ENCODE assay signal across 23 cellular contexts in genomic region chr5:39455645-39456044, GRCh38. TPM values are rescaled to one million over a fixed set of nuclear protein-coding genes. Genes with fewer than 3 reads are reported as not detected.
"Had no signal": no experiment of that assay in that cellular context is flagged by ENCODE, and none has a peak within 500 bp of the region (broad histone marks: within the 10 kb centered on the region; RNA-seq: fewer than 3 reads in every experiment).

No MANE protein-coding gene starts in this region.

- DNase-seq: activated CD4-positive, alpha-beta T cell treated with anti-CD3 and anti-CD28 coated beads for 1 hour; activated T-cell treated with anti-CD3 and anti-CD28 coated beads, Interleukin-2, amount 50 U/mL, for 1 hour; aorta; caudate nucleus; dorsolateral prefrontal cortex; effector memory CD8-positive, alpha-beta T cell; foreskin melanocyte; immature natural killer cell; left lung; midbrain; nucleus accumbens; small intestine; stimulated activated CD4-positive, alpha-beta T cell treated with anti-CD3 and anti-CD28 coated beads, Interleukin-2, amount 100 ng/mL, for 24 hours; transverse colon; uterus had no signal

- H3K27ac Mint-ChIP-seq: activated naive CD4-positive, alpha-beta T cell treated with anti-CD3 and anti-CD28 coated beads, Interleukin-2, amount 50 U/mL, for 72 hours; activated T-helper 17 cell treated with anti-CD3 and anti-CD28 coated beads, Interleukin-2, amount 50 U/mL, for 72 hours; brain; effector memory CD8-positive, alpha-beta T cell; immature natural killer cell; stimulated activated effector memory CD8-positive, alpha-beta T cell treated with anti-CD3 and anti-CD28 coated beads, Interleukin-12 subunit alpha, Interleukin-12 subunit beta, amount 100 ng/mL, for 72 hours had no signal

- ATAC-seq: activated naive CD4-positive, alpha-beta T cell treated with anti-CD3 and anti-CD28 coated beads, Interleukin-2, amount 50 U/mL, for 72 hours; activated T-helper 17 cell treated with anti-CD3 and anti-CD28 coated beads, Interleukin-2, amount 50 U/mL, for 72 hours; effector memory CD8-positive, alpha-beta T cell; esophagus mucosa; left lung; sciatic nerve; stimulated activated effector memory CD8-positive, alpha-beta T cell treated with anti-CD3 and anti-CD28 coated beads, Interleukin-12 subunit alpha, Interleukin-12 subunit beta, amount 100 ng/mL, for 72 hours had no signal

- H3K36me3 ChIP-seq: left lung, transverse colon, uterus had no signal

- H3K36me3 Mint-ChIP-seq: activated naive CD4-positive, alpha-beta T cell treated with anti-CD3 and anti-CD28 coated beads, Interleukin-2, amount 50 U/mL, for 72 hours; brain; stimulated activated effector memory CD8-positive, alpha-beta T cell treated with anti-CD3 and anti-CD28 coated beads, Interleukin-12 subunit alpha, Interleukin-12 subunit beta, amount 100 ng/mL, for 72 hours had no signal

- H3K9me3 ChIP-seq: left lung, transverse colon, uterus had no signal

- H3K27ac ChIP-seq: dorsolateral prefrontal cortex, hepatocyte, left lung, transverse colon, uterus had no signal

- H3K4me1 ChIP-seq: left lung, uterus had no signal

- H3K4me2 ChIP-seq: hepatocyte had no signal

- H3K4me3 Mint-ChIP-seq: activated T-helper 17 cell treated with anti-CD3 and anti-CD28 coated beads, Interleukin-2, amount 50 U/mL, for 72 hours; brain; effector memory CD8-positive, alpha-beta T cell; immature natural killer cell; stimulated activated effector memory CD8-positive, alpha-beta T cell treated with anti-CD3 and anti-CD28 coated beads, Interleukin-12 subunit alpha, Interleukin-12 subunit beta, amount 100 ng/mL, for 72 hours had no signal

- H3K4me3 ChIP-seq: dorsolateral prefrontal cortex, hepatocyte, left lung, transverse colon, uterus had no signal

- H3K27me3 ChIP-seq: hepatocyte, left lung, transverse colon, uterus had no signal

- H3K4me1 Mint-ChIP-seq: activated T-helper 17 cell treated with anti-CD3 and anti-CD28 coated beads, Interleukin-2, amount 50 U/mL, for 72 hours; brain; stimulated activated effector memory CD8-positive, alpha-beta T cell treated with anti-CD3 and anti-CD28 coated beads, Interleukin-12 subunit alpha, Interleukin-12 subunit beta, amount 100 ng/mL, for 72 hours had no signal

- H3K9me3 Mint-ChIP-seq: activated naive CD4-positive, alpha-beta T cell treated with anti-CD3 and anti-CD28 coated beads, Interleukin-2, amount 50 U/mL, for 72 hours; activated T-helper 17 cell treated with anti-CD3 and anti-CD28 coated beads, Interleukin-2, amount 50 U/mL, for 72 hours; effector memory CD8-positive, alpha-beta T cell; immature natural killer cell; stimulated activated effector memory CD8-positive, alpha-beta T cell treated with anti-CD3 and anti-CD28 coated beads, Interleukin-12 subunit alpha, Interleukin-12 subunit beta, amount 100 ng/mL, for 72 hours had no signal

RNA-seq across cellular contexts. Expression of gene DAB2, which starts 30.9 kb away (rescaled TPM):
- total RNA-seq: T-helper 2 cell treated with Interferon-gamma antibody and Interleukin-4, amounts not matched to agents 100 ng/mL and 5 ng/mL, for 36 hours had no signal
